Comparison of ENCODE assay signal across 8 cellular contexts in genomic region chr19:5480427-5480836, GRCh38. TPM values are rescaled to one million over a fixed set of nuclear protein-coding genes. Genes with fewer than 3 reads are reported as not detected.
DNase-seq lines count a peak whose midpoint lies in the region; ATAC-seq and TF ChIP-seq lines count a peak whose summit lies in the region.
"Had no signal": no experiment of that assay in that cellular context is flagged by ENCODE, and none has a peak within 500 bp of the region (broad histone marks: within the 10 kb centered on the region; RNA-seq: fewer than 3 reads in every experiment).

No MANE protein-coding gene starts in this region.

- no peak overlapping the region for H3K27ac Mint-ChIP-seq in activated naive CD4-positive, alpha-beta T cell treated with anti-CD3 and anti-CD28 coated beads, Interleukin-2, amount 10 ng/mL, durations not matched to agents 7 days and 5 days
- H3K27ac Mint-ChIP-seq: T-helper 1 cell treated with Interleukin-12 subunit alpha and Interleukin-12 subunit beta and Interleukin-4 antibody, amounts not matched to agents 30 μg/mL and 1 μg/mL, for 36 hours had no signal

- H3K4me1 Mint-ChIP-seq in activated naive CD4-positive, alpha-beta T cell treated with anti-CD3 and anti-CD28 coated beads, Interleukin-2, amount 10 ng/mL, durations not matched to agents 7 days and 5 days: no peaks in the 10 kb centered on the region

- no peak for TF ChIP-seq POLR2A in NB4 (IDR thresholded peaks at IDR 0.05; ENCODE audit: extremely low read depth, insufficient read length)

- H3K4me3 ChIP-seq in GM12865 (ENCODE audit: low read depth, low read length) (no peak overlapping the region), NB4 (ENCODE audit: low read depth, low read length) (no peak overlapping the region), lower lobe of right lung (no peak overlapping the region)

- intact Hi-C loops in lower lobe of right lung (cut with DNase I): no loop called here

- peaks cover 33% of the 10 kb centered on the region for H3K27me3 ChIP-seq in lower lobe of right lung (ENCODE audit: low read depth)

- no peaks in the 10 kb centered on the region for H3K36me3 Mint-ChIP-seq in activated naive CD4-positive, alpha-beta T cell treated with anti-CD3 and anti-CD28 coated beads, Interleukin-2, amount 10 ng/mL, durations not matched to agents 7 days and 5 days

- TF ChIP-seq CTCF in GM12865 (IDR thresholded peaks at IDR 0.05; ENCODE audit: insufficient read depth, low read depth, low read length, missing control alignments) (peak; percentile 57), NB4 (IDR thresholded peaks at IDR 0.05; ENCODE audit: low read depth, low read length) (peak; percentile 60), lower lobe of right lung (IDR thresholded peaks at IDR 0.05) (peak; percentile 46)

- no peak overlapping the region for H3K27ac ChIP-seq in lower lobe of right lung
- no peak overlapping the region for H3K27ac ChIP-seq in substantia nigra (ENCODE audit: low read depth, low read length, poor library complexity, severe bottlenecking)

- CTCF ChIA-PET in activated naive CD4-positive, alpha-beta T cell treated with anti-CD3 and anti-CD28 coated beads, Interleukin-2, amount 10 ng/mL, durations not matched to agents 7 days and 5 days (lab: Charles Lee): no interaction called here

- H3K9me3 ChIP-seq in lower lobe of right lung: peaks cover 9% of the 10 kb centered on the region

- no peaks in the 10 kb centered on the region for H3K4me1 ChIP-seq in lower lobe of right lung

- ATAC-seq in lower lobe of right lung (peak in 1 of 2 donors; percentile 41), HG03025 (IDR thresholded peaks at IDR 0.05; ENCODE audit: low FRiP score, unreplicated experiment) (no peak)

- DNase-seq in GM12865 (ENCODE audit: low read depth) (peak; percentile 24), NB4 (ENCODE audit: low read depth) (peak; percentile 48), lower lobe of right lung (no peak), substantia nigra (lab: John Stamatoyannopoulos, UW) (no peak), islet precursor cell (no peak)
- DNase-seq in activated naive CD4-positive, alpha-beta T cell treated with anti-CD3 and anti-CD28 coated beads, Interleukin-2, amount 10 ng/mL, durations not matched to agents 7 days and 5 days: peak; percentile 50

- peaks cover 5% of the 10 kb centered on the region for H3K9me3 Mint-ChIP-seq in activated naive CD4-positive, alpha-beta T cell treated with anti-CD3 and anti-CD28 coated beads, Interleukin-2, amount 10 ng/mL, durations not matched to agents 7 days and 5 days

- no peaks in the 10 kb centered on the region for H3K36me3 ChIP-seq in lower lobe of right lung

- peaks cover 42% of the 10 kb centered on the region for H3K27me3 Mint-ChIP-seq in activated naive CD4-positive, alpha-beta T cell treated with anti-CD3 and anti-CD28 coated beads, Interleukin-2, amount 10 ng/mL, durations not matched to agents 7 days and 5 days

- no peak overlapping the region for H3K4me3 Mint-ChIP-seq in activated naive CD4-positive, alpha-beta T cell treated with anti-CD3 and anti-CD28 coated beads, Interleukin-2, amount 10 ng/mL, durations not matched to agents 7 days and 5 days
- H3K4me3 Mint-ChIP-seq: T-helper 1 cell treated with Interleukin-12 subunit alpha and Interleukin-12 subunit beta and Interleukin-4 antibody, amounts not matched to agents 30 μg/mL and 1 μg/mL, for 36 hours had no signal

RNA-seq across cellular contexts. Expression of gene ZNRF4, which starts 25.2 kb away (rescaled TPM):
- not detected for total RNA-seq in lower lobe of right lung

Comparison
In these comparisons a context has a peak if more than half of its experiments do, and no peak if none do; other contexts are left out.
1. DNase-seq: peak in GM12865 (single experiment), NB4 (single experiment) and activated naive CD4-positive, alpha-beta T cell treated with anti-CD3 and anti-CD28 coated beads, Interleukin-2, amount 10 ng/mL, durations not matched to agents 7 days and 5 days (single experiment); none in lower lobe of right lung (single experiment), substantia nigra (0 of 49) and islet precursor cell (single experiment).
2. Peak in every context shown above with its lines, with median percentiles within 50 percentile points of each other: CTCF ChIP-seq.